9 cellular contexts compared by ENCODE assay signal in genomic region chr1:65230741-65231439, GRCh38.
DNase-seq lines count a peak whose midpoint lies in the region; ATAC-seq, FAIRE-seq and TF ChIP-seq lines count a peak whose summit lies in the region.
"Had no signal": no experiment of that assay in that cellular context is flagged by ENCODE, and none has a peak within 500 bp of the region (broad histone marks: within the 10 kb centered on the region; RNA-seq: fewer than 3 reads in every experiment).

No MANE protein-coding gene starts in this region.

- no peaks in the 10 kb centered on the region for H3K36me3 Mint-ChIP-seq in effector memory CD8-positive, alpha-beta T cell (ENCODE audit: insufficient read depth)

- H3K27me3 Mint-ChIP-seq in effector memory CD8-positive, alpha-beta T cell = peaks cover 28 to 34% of the 10 kb centered on the region in 2 donors

- no peaks in the 10 kb centered on the region for H3K9me3 Mint-ChIP-seq in effector memory CD8-positive, alpha-beta T cell

- H3K4me1 ChIP-seq in HepG2 (ENCODE audit: insufficient read depth, low read length) = peaks cover 23% of the 10 kb centered on the region

- in situ Hi-C loops in KBM-7 (cut with MboI; ENCODE audit: low pct_unique_long_range_greater_than_20kb, low sequenced_read_pairs) (loop anchor here (25.0 kb wide), 1 partner anchor 456 kb away; no protein-coding TSS in a partner anchor), HepG2 (cut with HindIII; ENCODE audit: extremely low pct_ligation_motif_present, low pct_unique_long_range_greater_than_20kb) (no loop called here)

- 100% methylated on average over 1 of the region's 1 CpG for WGBS in HepG2 (ENCODE audit: low lambda C conversion rate)

- no peak overlapping the region for H3K4me2 ChIP-seq in HepG2 (ENCODE audit: low read depth, low read length)

- FAIRE-seq in H54 (lab: Jason Lieb, UNC) (peak; percentile 45), HepG2 (lab: Jason Lieb, UNC) (no peak)

- peaks cover 2 to 10% of the 10 kb centered on the region in 2 experiments; a peak in 3 of 5 replicates for H3K36me3 ChIP-seq in HepG2 (replicated peaks in 1 of 2; ENCODE audit: control insufficient read depth in 1 of 2, insufficient read depth in 2 of 2, low read length in 2 of 2)
- H3K36me3 ChIP-seq: cardiac muscle cell had no signal

- H3K9ac ChIP-seq in HepG2 (ENCODE audit: insufficient read depth, low read depth, low read length) = no peak overlapping the region

- H3K27me3 ChIP-seq in HepG2 (ENCODE audit: control insufficient read depth in 1 of 2, insufficient read depth in 2 of 2, low read length in 2 of 2) = no peaks in the 10 kb centered on the region
- H3K27me3 ChIP-seq: cardiac muscle cell had no signal

- no peak overlapping the region for H3K27ac Mint-ChIP-seq in effector memory CD8-positive, alpha-beta T cell

- H3K4me3 ChIP-seq in HepG2 (replicated peaks in 1 of 3; ENCODE audit: insufficient read depth in 1 of 3, low read depth in 2 of 3, low read length in 3 of 3) = no peak overlapping the region
- H3K4me3 ChIP-seq: cardiac muscle cell had no signal

- no peak for TF ChIP-seq RAD21 in HepG2 (CRISPR knock-in tag; IDR thresholded peaks at IDR 0.05)

- H3K4me1 Mint-ChIP-seq in effector memory CD8-positive, alpha-beta T cell (ENCODE audit: low read depth in 2 of 2) = no peaks in the 10 kb centered on the region

- intact Hi-C loops in HepG2 (cut with micrococcal nuclease; ENCODE audit: unreplicated experiment) = no loop called here

- no peaks in the 10 kb centered on the region for H3K79me2 ChIP-seq in HepG2 (ENCODE audit: insufficient read depth, low read length)

- ATAC-seq in HepG2 = peak; percentile 20; the same call in 1 of the 3 replicates
- ATAC-seq in effector memory CD8-positive, alpha-beta T cell (replicated peaks) = no peak

- peaks cover 4% of the 10 kb centered on the region; the same call in 1 of the 2 replicates for H3K9me3 ChIP-seq in HepG2 (ENCODE audit: low read length)

- no peak overlapping the region for H3K4me3 Mint-ChIP-seq in effector memory CD8-positive, alpha-beta T cell

- TF ChIP-seq CTCF in HepG2 (CRISPR knock-in tag; IDR thresholded peaks at IDR 0.05) = no peak

- no peak overlapping the region for H3K27ac ChIP-seq in HepG2 (ENCODE audit: extremely low read length, insufficient read depth, low read length)
- H3K27ac ChIP-seq: cardiac muscle cell had no signal

- DNase-seq in NCI-H345 (lab: John Stamatoyannopoulos, UW) (peak; percentile 5), NCI-H345 treated with DMSO at 0.1 percent for 48 hours (lab: John Stamatoyannopoulos, UW; ENCODE audit: unreplicated experiment) (no peak), H54 (ENCODE audit: insufficient read length, low spot score) (no peak), KBM-7 (peak; percentile 64), HepG2 (ENCODE audit: low spot score) (no peak), hippocampal formation (lab: John Stamatoyannopoulos, UW) (no peak), kidney glomerular epithelial cell (lab: John Stamatoyannopoulos, UW) (no peak)
- no peak for DNase-seq in effector memory CD8-positive, alpha-beta T cell

- POLR2A ChIA-PET in HepG2 (lab: Yijun Ruan, JAX) = no interaction called here

- CTCF ChIA-PET in HepG2 (lab: Yijun Ruan, JAX; ENCODE audit: low intra/inter-chr PET ratio, low total read pairs) = no interaction called here

- no peak overlapping the region for H2AFZ ChIP-seq in HepG2 (ENCODE audit: low read length)

- no peak for TF ChIP-seq POLR2A in H54 (IDR thresholded peaks at IDR 0.05; ENCODE audit: low read depth, low read length)
- TF ChIP-seq POLR2A in HepG2 (IDR thresholded peaks at IDR 0.05; ENCODE audit: insufficient read depth in 1 of 2, low read depth in 2 of 2, low read length in 2 of 2) = no peak

- no TSS peak for BruUV-seq in HepG2 (replicated peaks; lab: Mats Ljungman, UMichigan)

- TF ChIP-seq EP300 in HepG2 (IDR thresholded peaks at IDR 0.05; ENCODE audit: low read depth in 2 of 2, low read length in 2 of 2) (no peak), HepG2 (CRISPR knock-in tag; IDR thresholded peaks at IDR 0.05; ENCODE audit: borderline replicate concordance) (no peak)

- no peaks in the 10 kb centered on the region for H4K20me1 ChIP-seq in HepG2 (ENCODE audit: insufficient read depth, low read length)

TF ChIP-seq in HepG2, 621 proteins besides CTCF, POLR2A, EP300 and RAD21 (continues in another document):
- no peak for TF ChIP-seq ZHX2 (IDR thresholded peaks at IDR 0.05; ENCODE audit: low read depth)
- TF ChIP-seq ZHX2 (CRISPR knock-in tag; IDR thresholded peaks at IDR 0.05; ENCODE audit: borderline replicate concordance) = no peak
- TF ChIP-seq DNMT1 (CRISPR knock-in tag; IDR thresholded peaks at IDR 0.05) = no peak
- TF ChIP-seq TMF1 (CRISPR knock-in tag; IDR thresholded peaks at IDR 0.05; ENCODE audit: low read depth) = no peak
- no peak for TF ChIP-seq BRCA1 (CRISPR knock-in tag; IDR thresholded peaks at IDR 0.05)
- TF ChIP-seq ZNF547 (CRISPR knock-in tag; IDR thresholded peaks at IDR 0.05) = no peak

Comparison
In these comparisons a context has a peak if more than half of its experiments do, and no peak if none do; other contexts are left out.
1. DNase-seq: peak in NCI-H345 (single experiment) and KBM-7 (single experiment); none in NCI-H345 treated with DMSO at 0.1 percent for 48 hours (single experiment), H54 (single experiment), HepG2 (single experiment), hippocampal formation (0 of 2), kidney glomerular epithelial cell (single experiment) and effector memory CD8-positive, alpha-beta T cell (0 of 3).